ENCODE assay signal across 3 cellular contexts in the genomic region with DNA sequence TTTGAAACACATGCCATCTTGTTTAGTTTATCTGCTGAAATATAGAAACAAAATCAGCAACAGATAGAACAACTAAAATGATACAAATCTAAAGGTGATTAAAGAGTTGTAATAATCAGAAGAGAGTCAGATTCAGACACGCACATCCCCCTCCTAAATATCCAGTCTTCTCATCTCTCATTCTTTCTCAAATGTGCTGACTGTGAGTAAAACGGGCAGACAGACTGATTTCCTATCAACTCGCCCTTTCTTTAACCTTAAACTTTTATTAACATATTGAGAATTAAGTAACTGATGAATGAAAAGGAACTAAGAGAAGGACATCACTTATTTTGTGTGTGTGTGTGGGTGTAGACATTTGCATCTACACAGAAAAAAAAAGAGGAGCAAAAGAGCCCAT.
TF ChIP-seq lines count a peak whose summit lies in the region.

No MANE protein-coding gene starts in this region.

TF ChIP-seq in A549, 52 proteins besides CTCF, POLR2A, EP300 and RAD21:
- TF ChIP-seq ZFP36 (IDR thresholded peaks at IDR 0.05; ENCODE audit: borderline replicate concordance, partially characterized antibody) = no peak
- TF ChIP-seq MAFK (IDR thresholded peaks at IDR 0.05; ENCODE audit: partially characterized antibody) = peak; percentile 87

TF ChIP-seq in IMR-90, 13 proteins besides CTCF, POLR2A, EP300 and RAD21:
- TF ChIP-seq, protein P1, sequence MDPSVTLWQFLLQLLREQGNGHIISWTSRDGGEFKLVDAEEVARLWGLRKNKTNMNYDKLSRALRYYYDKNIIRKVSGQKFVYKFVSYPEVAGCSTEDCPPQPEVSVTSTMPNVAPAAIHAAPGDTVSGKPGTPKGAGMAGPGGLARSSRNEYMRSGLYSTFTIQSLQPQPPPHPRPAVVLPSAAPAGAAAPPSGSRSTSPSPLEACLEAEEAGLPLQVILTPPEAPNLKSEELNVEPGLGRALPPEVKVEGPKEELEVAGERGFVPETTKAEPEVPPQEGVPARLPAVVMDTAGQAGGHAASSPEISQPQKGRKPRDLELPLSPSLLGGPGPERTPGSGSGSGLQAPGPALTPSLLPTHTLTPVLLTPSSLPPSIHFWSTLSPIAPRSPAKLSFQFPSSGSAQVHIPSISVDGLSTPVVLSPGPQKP (IDR thresholded peaks at IDR 0.05; ENCODE audit: borderline replicate concordance, low read depth, low read length) = no peak
- peak; percentile 85 for TF ChIP-seq MAFK (IDR thresholded peaks at IDR 0.05; ENCODE audit: low read depth, low read length)

TF ChIP-seq in H1, 55 proteins besides CTCF, POLR2A, EP300 and RAD21:
- TF ChIP-seq TBP (IDR thresholded peaks at IDR 0.05; ENCODE audit: low read depth, low read length) (no peak), MAFK (IDR thresholded peaks at IDR 0.05; ENCODE audit: low read depth, low read length) (peak; percentile 55; the same call in 1 of the 2 replicates)
